8 cellular contexts compared by ENCODE assay signal in genomic region chr11:64778223-64778472, GRCh38. TPM values are rescaled to one million over a fixed set of nuclear protein-coding genes. Genes with fewer than 3 reads are reported as not detected.
DNase-seq lines count a peak whose midpoint lies in the region; ATAC-seq and TF ChIP-seq lines count a peak whose summit lies in the region.

No MANE protein-coding gene starts in this region.

- intact Hi-C loops in mucosa of descending colon (cut with DNase I, micrococcal nuclease) = no loop called here

- peak overlapping the region in 4 of 5 experiments; percentile 89 to 94 (median 92) for H3K4me3 Mint-ChIP-seq in brain

- H3K9me3 ChIP-seq in mucosa of descending colon = no peaks in the 10 kb centered on the region

- H3K27ac Mint-ChIP-seq in brain = peak overlapping the region in 2 of 5 experiments; percentile 97 to 99

- TF ChIP-seq CTCF in brain (conservative IDR thresholded peaks at IDR 0.05) (no peak), mucosa of descending colon (IDR thresholded peaks at IDR 0.05) (no peak), GM13976 (IDR thresholded peaks at IDR 0.05; ENCODE audit: borderline replicate concordance, control extremely low read depth, extremely low read depth, insufficient read depth, missing control alignments) (no peak)

- peaks cover 13% of the 10 kb centered on the region for H3K36me3 ChIP-seq in mucosa of descending colon (ENCODE audit: low read depth)

- in situ Hi-C loops in G401 (cut with HindIII; ENCODE audit: low sequenced_read_pairs) = loop anchor here (10.0 kb wide), 1 partner anchor 77 kb away; no protein-coding TSS in a partner anchor
- in situ Hi-C loops in GM13976 (cut with MboI; ENCODE audit: low sequenced_read_pairs, unreplicated experiment) = no loop called here

- H3K4me1 ChIP-seq in mucosa of descending colon (ENCODE audit: low read depth) = peaks cover 20% of the 10 kb centered on the region

- H3K36me3 Mint-ChIP-seq in brain = peaks cover 47% of the 10 kb centered on the region

- H3K4me3 ChIP-seq in GM08714 (ENCODE audit: low read length) (peak overlapping the region; percentile 91), mucosa of descending colon (peak overlapping the region; percentile 99)

- DNase-seq in mucosa of descending colon (no peak), G401 (ENCODE audit: low spot score) (no peak), COR-L47 (lab: John Stamatoyannopoulos, UW) (no peak), GM13976 (ENCODE audit: low spot score) (no peak), iPS-NIHi11 (ENCODE audit: low spot score) (no peak)

- ATAC-seq in HG03064 (IDR thresholded peaks at IDR 0.05; ENCODE audit: low read depth, unreplicated experiment) (peak; percentile 26), mucosa of descending colon (peak; percentile 5)

- H3K4me1 Mint-ChIP-seq in brain = peaks cover 56% of the 10 kb centered on the region

- H3K9me3 Mint-ChIP-seq in brain = peaks cover 0 to 4% (median 0%) of the 10 kb centered on the region in 5 experiments

- peaks cover 8% of the 10 kb centered on the region for H3K27me3 Mint-ChIP-seq in brain

RNA-seq across cellular contexts. Expression of gene SF1, which starts 0.2 kb away (rescaled TPM):
- polyA plus RNA-seq in brain (ENCODE audit: insufficient read depth, low read depth, low replicate concordance) = 233 TPM
- total RNA-seq in mucosa of descending colon = 100 to 1,000 TPM; 223 to 317 (median 241) TPM
- total RNA-seq in G401 (2014; rRNA removed; shearing (Covaris generic)) = 114 and 170 TPM in 2 replicates

RNA-seq across cellular contexts. Expression of gene PYGM, which starts 18.4 kb away (rescaled TPM):
- 13.4 TPM for polyA plus RNA-seq in brain (ENCODE audit: insufficient read depth, low read depth, low replicate concordance)
- total RNA-seq in mucosa of descending colon = 10 to 100 TPM in 1 of 3 donors, 1 to 10 TPM in 2; 2.0 to 21.1 (median 2.8) TPM
- 8.6 and 11.6 TPM in 2 replicates for total RNA-seq in G401 (2014; rRNA removed; shearing (Covaris generic))

RNA-seq across cellular contexts. Expression of gene MAP4K2, which starts 24.9 kb away (rescaled TPM):
- polyA plus RNA-seq in brain (ENCODE audit: insufficient read depth, low read depth, low replicate concordance) = 18.6 TPM
- 10 to 100 TPM in 2 of 3 donors, 1 to 10 TPM in 1; 8.7 to 16.8 (median 14.1) TPM for total RNA-seq in mucosa of descending colon
- 24.7 and 26.6 TPM in 2 replicates for total RNA-seq in G401 (2014; rRNA removed; shearing (Covaris generic))

RNA-seq across cellular contexts. Expression of gene MEN1, which starts 32.2 kb away (rescaled TPM):
- polyA plus RNA-seq in brain (ENCODE audit: insufficient read depth, low read depth, low replicate concordance) = 59.7 TPM
- total RNA-seq in mucosa of descending colon = 10 to 100 TPM; 19.3 to 26.4 (median 21.9) TPM
- total RNA-seq in G401 (2014; rRNA removed; shearing (Covaris generic)) = 12.3 and 13.9 TPM in 2 replicates

RNA-seq across cellular contexts. Expression of gene RASGRP2, which starts 34.2 kb away (rescaled TPM):
- polyA plus RNA-seq in brain (ENCODE audit: insufficient read depth, low read depth, low replicate concordance) = 5.9 TPM
- total RNA-seq in mucosa of descending colon = 10 to 100 TPM in 1 of 3 donors, 1 to 10 TPM in 2; 3.3 to 25.6 (median 9.7) TPM
- total RNA-seq in G401 (2014; rRNA removed; shearing (Covaris generic)) = 0.62 and 1.9 TPM in 2 replicates
